ENCODE assay signal across 24 cellular contexts in genomic region chr9:89362647-89363310, GRCh38. TPM values are rescaled to one million over a fixed set of nuclear protein-coding genes. Genes with fewer than 3 reads are reported as not detected.
A peak's percentile ranks its signal among the peaks of the same experiment; 100 is the strongest.
DNase-seq lines count a peak whose midpoint lies in the region; ATAC-seq and TF ChIP-seq lines count a peak whose summit lies in the region.
"Had no signal": no experiment of that assay in that cellular context is flagged by ENCODE, and none has a peak within 500 bp of the region (broad histone marks: within the 10 kb centered on the region; RNA-seq: fewer than 3 reads in every experiment).

No MANE protein-coding gene starts in this region.

- no peaks in the 10 kb centered on the region for H3K4me1 ChIP-seq in ovary (ENCODE audit: insufficient read depth)
- H3K4me1 ChIP-seq: colonic mucosa had no signal

- intact Hi-C loops in ovary (cut with DNase I) = no loop called here

- H3K4me3 Mint-ChIP-seq in activated naive CD4-positive, alpha-beta T cell treated with anti-CD3 and anti-CD28 coated beads, Interleukin-2, amount 10 ng/mL, durations not matched to agents 7 days and 5 days = no peak overlapping the region
- H3K4me3 Mint-ChIP-seq in central memory CD8-positive, alpha-beta T cell = peak overlapping the region; percentile 23
- H3K4me3 Mint-ChIP-seq: brain, HFFc6, neural progenitor cell had no signal

- H3K27me3 ChIP-seq in ovary = no peaks in the 10 kb centered on the region
- H3K27me3 ChIP-seq: colonic mucosa, neural progenitor cell, vagina had no signal

- CTCF ChIA-PET in activated naive CD4-positive, alpha-beta T cell treated with anti-CD3 and anti-CD28 coated beads, Interleukin-2, amount 10 ng/mL, durations not matched to agents 7 days and 5 days (lab: Charles Lee) = no interaction called here

- no peak for TF ChIP-seq EP300 in ovary (IDR thresholded peaks at IDR 0.05)

- peak; percentile 21 for DNase-seq in activated naive CD4-positive, alpha-beta T cell treated with anti-CD3 and anti-CD28 coated beads, Interleukin-2, amount 10 ng/mL, durations not matched to agents 7 days and 5 days
- no peak for DNase-seq in activated naive CD4-positive, alpha-beta T cell treated with anti-CD3 and anti-CD28 coated beads, Interleukin-2, amount 50 U/mL, for 16 hours
- no peak for DNase-seq in central memory CD8-positive, alpha-beta T cell (ENCODE audit: low spot score in 2 of 2)
- DNase-seq in ovary = peak in 3 of 5 donors; percentile 7 to 15 (median 14)
- no peak for DNase-seq in NCI-H82 (lab: John Stamatoyannopoulos, UW)
- DNase-seq: ACHN; activated CD4-positive, alpha-beta T cell treated with anti-CD3 and anti-CD28 coated beads, Interleukin-2, amount 50 U/mL, for 1 hour; activated T-cell treated with anti-CD3 and anti-CD28 coated beads, Interleukin-2, amount 50 U/mL, for 1 hour; C1 segment of cervical spinal cord; colonic mucosa; EL; HFFc6; left ventricle myocardium superior; NCI-H1105 treated with DMSO at 0.1 percent for 48 hours; NCI-H748 treated with DMSO at 0.1 percent for 48 hours; OCI-M1; stimulated activated CD4-positive, alpha-beta T cell treated with anti-CD3 and anti-CD28 coated beads, Interleukin-4, amount 100 ng/mL, for 24 hours had no signal

- no peak overlapping the region for H3K4me3 ChIP-seq in ovary
- H3K4me3 ChIP-seq: colonic mucosa, neural progenitor cell, vagina had no signal

- no peaks in the 10 kb centered on the region for H3K27me3 Mint-ChIP-seq in activated naive CD4-positive, alpha-beta T cell treated with anti-CD3 and anti-CD28 coated beads, Interleukin-2, amount 10 ng/mL, durations not matched to agents 7 days and 5 days
- H3K27me3 Mint-ChIP-seq in central memory CD8-positive, alpha-beta T cell = no peaks in the 10 kb centered on the region
- H3K27me3 Mint-ChIP-seq: brain had no signal

- no peak for TF ChIP-seq POLR2A in ovary (IDR thresholded peaks at IDR 0.05)

- H3K9me3 Mint-ChIP-seq in activated naive CD4-positive, alpha-beta T cell treated with anti-CD3 and anti-CD28 coated beads, Interleukin-2, amount 10 ng/mL, durations not matched to agents 7 days and 5 days = no peaks in the 10 kb centered on the region
- H3K9me3 Mint-ChIP-seq in central memory CD8-positive, alpha-beta T cell = no peaks in the 10 kb centered on the region
- H3K9me3 Mint-ChIP-seq: activated naive CD4-positive, alpha-beta T cell treated with anti-CD3 and anti-CD28 coated beads, Interleukin-2, amount 50 U/mL, for 72 hours; brain; HFFc6; neural progenitor cell had no signal

- no peak for ATAC-seq in central memory CD8-positive, alpha-beta T cell (replicated peaks; ENCODE audit: extremely low read depth, poor library complexity, severe bottlenecking)
- ATAC-seq in GM19035 (IDR thresholded peaks at IDR 0.05; ENCODE audit: unreplicated experiment) = no peak
- ATAC-seq in GM19455 (IDR thresholded peaks at IDR 0.05; ENCODE audit: unreplicated experiment) = no peak
- no peak for ATAC-seq in GM18907 (IDR thresholded peaks at IDR 0.05; ENCODE audit: unreplicated experiment)
- ATAC-seq: activated naive CD4-positive, alpha-beta T cell treated with anti-CD3 and anti-CD28 coated beads, Interleukin-2, amount 50 U/mL, for 72 hours; left ventricle myocardium superior had no signal

- TF ChIP-seq CTCF in ovary (IDR thresholded peaks at IDR 0.05) = no peak

- H3K36me3 Mint-ChIP-seq in activated naive CD4-positive, alpha-beta T cell treated with anti-CD3 and anti-CD28 coated beads, Interleukin-2, amount 10 ng/mL, durations not matched to agents 7 days and 5 days = peaks cover 43% of the 10 kb centered on the region
- H3K36me3 Mint-ChIP-seq in central memory CD8-positive, alpha-beta T cell (ENCODE audit: insufficient read depth) = peaks cover 52% of the 10 kb centered on the region

- 79 to 87% (median 87%) methylated on average over 7 to 10 of the region's 10 CpGs for WGBS in ovary, 3 donors

- H3K36me3 ChIP-seq in ovary = no peaks in the 10 kb centered on the region
- H3K36me3 ChIP-seq: neural progenitor cell had no signal

- H3K27ac Mint-ChIP-seq in activated naive CD4-positive, alpha-beta T cell treated with anti-CD3 and anti-CD28 coated beads, Interleukin-2, amount 10 ng/mL, durations not matched to agents 7 days and 5 days = no peak overlapping the region
- peak overlapping the region; percentile 73 for H3K27ac Mint-ChIP-seq in central memory CD8-positive, alpha-beta T cell (ENCODE audit: low read depth)
- H3K27ac Mint-ChIP-seq: HFFc6, neural progenitor cell had no signal

- H3K27ac ChIP-seq in ovary = no peak overlapping the region
- H3K27ac ChIP-seq: colonic mucosa, neural progenitor cell, vagina had no signal

- peaks cover 4% of the 10 kb centered on the region for H3K4me1 Mint-ChIP-seq in activated naive CD4-positive, alpha-beta T cell treated with anti-CD3 and anti-CD28 coated beads, Interleukin-2, amount 10 ng/mL, durations not matched to agents 7 days and 5 days
- H3K4me1 Mint-ChIP-seq in central memory CD8-positive, alpha-beta T cell = peaks cover 6% of the 10 kb centered on the region

- no peaks in the 10 kb centered on the region for H3K9me3 ChIP-seq in ovary
- H3K9me3 ChIP-seq: colonic mucosa, vagina had no signal

RNA-seq across cellular contexts. Expression of gene SECISBP2, which starts 44.5 kb away (rescaled TPM):
- total RNA-seq in ovary = 10 to 100 TPM; 42.8 to 87.6 (median 57.7) TPM
- 10 to 100 TPM; 31.2 to 36.3 TPM for polyA plus RNA-seq in ovary

RNA-seq across cellular contexts. Expression of gene CKS2, which starts 51.8 kb away (rescaled TPM):
- 10 to 100 TPM in 1 of 7 donors, 1 to 10 TPM in 6; 2.9 to 13.7 (median 7.5) TPM for total RNA-seq in ovary
- polyA plus RNA-seq in ovary = 10 to 100 TPM; 13.6 to 13.8 TPM

Comparison
In these comparisons a context has a peak if more than half of its experiments do, and no peak if none do; other contexts are left out.
1. DNase-seq: peak in activated naive CD4-positive, alpha-beta T cell treated with anti-CD3 and anti-CD28 coated beads, Interleukin-2, amount 10 ng/mL, durations not matched to agents 7 days and 5 days (single experiment) and ovary (3 of 5); none in activated naive CD4-positive, alpha-beta T cell treated with anti-CD3 and anti-CD28 coated beads, Interleukin-2, amount 50 U/mL, for 16 hours (single experiment), central memory CD8-positive, alpha-beta T cell (0 of 2) and NCI-H82 (single experiment).